In the genomic region with DNA sequence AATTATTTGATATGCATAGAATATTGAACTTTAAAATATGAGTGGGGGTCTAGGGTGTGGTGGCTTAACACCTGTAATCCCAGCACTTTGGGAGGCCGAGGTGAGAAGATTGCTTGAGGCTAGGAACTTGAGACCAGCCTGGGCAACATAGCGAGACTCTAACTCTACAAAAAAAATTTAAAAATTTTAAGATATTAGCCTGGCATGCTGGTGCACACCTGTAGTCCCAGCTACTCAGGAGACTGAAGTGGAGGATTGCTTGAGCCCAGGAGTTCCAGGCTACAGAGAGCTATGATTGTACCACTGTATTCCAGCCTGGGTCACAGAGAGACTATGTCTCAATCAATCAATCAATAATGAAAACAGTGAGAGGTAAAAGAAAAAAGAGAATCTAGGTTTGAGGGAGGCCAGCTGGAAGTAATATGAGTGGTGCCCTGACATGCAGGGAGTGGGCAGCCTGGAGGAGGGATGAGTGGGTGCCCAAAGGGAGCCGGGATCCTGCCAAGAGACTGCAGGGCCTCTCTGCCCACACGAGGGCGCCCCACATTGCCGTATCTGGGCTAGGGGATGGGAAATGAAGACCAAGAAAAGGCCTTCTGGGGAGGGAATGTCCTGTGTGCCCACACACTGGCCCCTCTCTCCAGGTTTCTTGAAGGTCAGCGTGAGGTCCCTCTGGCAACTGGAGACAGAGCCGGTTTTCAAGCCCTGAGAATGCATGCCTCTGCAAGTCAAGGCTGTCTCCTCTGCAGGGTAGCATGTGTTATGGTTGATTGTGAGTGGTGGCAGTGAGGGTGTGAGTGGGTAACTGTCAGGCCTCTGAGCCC, we compare ENCODE assay signal across 8 cellular contexts.
DNase-seq lines count a peak whose midpoint lies in the region; ATAC-seq, FAIRE-seq and TF ChIP-seq lines count a peak whose summit lies in the region.

No MANE protein-coding gene starts in this region.

- peaks cover 6% of the 10 kb centered on the region for H3K27me3 Mint-ChIP-seq in CD8-positive, alpha-beta T cell (ENCODE audit: low read depth)
- peaks cover 3% of the 10 kb centered on the region for H3K27me3 Mint-ChIP-seq in activated B cell treated with CpG ODN at 0.5 μM for 24 hours

- H3K27me3 ChIP-seq in CD8-positive, alpha-beta T cell (ENCODE audit: insufficient read depth, low read length), result no peaks in the 10 kb centered on the region

- no peak overlapping the region for H3K27ac Mint-ChIP-seq in CD8-positive, alpha-beta T cell
- H3K27ac Mint-ChIP-seq in activated B cell treated with CpG ODN at 0.5 μM for 24 hours, result no peak overlapping the region

- DNase-seq in CD8-positive, alpha-beta T cell, result peak; percentile 23 to 73 (median 43)
- DNase-seq in H4 (ENCODE audit: low spot score) (peak; percentile 37), NCI-H2107 (lab: John Stamatoyannopoulos, UW) (peak; percentile 15), activated B cell treated with CpG ODN at 0.5 μM for 24 hours (peak; percentile 53), cardiac fibroblast (ENCODE audit: low read depth in 2 of 2) (peak; percentile 76), kidney (peak; percentile 83)
- DNase-seq in stimulated activated CD4-positive, alpha-beta T cell treated with anti-CD3 and anti-CD28 coated beads, Interleukin-1b, Interleukin-23, amount 100 ng/mL, for 4 hours (ENCODE audit: low read depth in 2 of 2), result peak; percentile 41 to 56

- FAIRE-seq in kidney (lab: Jason Lieb, UNC), result no peak

- H3K36me3 Mint-ChIP-seq in CD8-positive, alpha-beta T cell, result no peaks in the 10 kb centered on the region
- no peaks in the 10 kb centered on the region for H3K36me3 Mint-ChIP-seq in activated B cell treated with CpG ODN at 0.5 μM for 24 hours (ENCODE audit: low read depth)

- CTCF ChIA-PET in CD8-positive, alpha-beta T cell (lab: Charles Lee), result interaction anchor here (1.0 to 1.8 kb wide), 5 partner anchors 9 to 420 kb away, joined by 3 to 11 read pairs (median 6); a partner anchor contains a TSS
- CTCF ChIA-PET in activated B cell treated with CpG ODN at 0.5 μM for 24 hours (lab: Charles Lee), result interaction anchor here (0.7 to 1.9 kb wide), 7 partner anchors 10 to 418 kb away, joined by 3 to 5 read pairs (median 4); a partner anchor contains a TSS

- H3K27ac ChIP-seq in CD8-positive, alpha-beta T cell (ENCODE audit: low read depth, low read length), result no peak overlapping the region
- H3K27ac ChIP-seq in kidney (ENCODE audit: low read depth in 2 of 2, low read length in 2 of 2), result no peak overlapping the region

- H3K9me3 ChIP-seq in CD8-positive, alpha-beta T cell (ENCODE audit: low read length), result no peaks in the 10 kb centered on the region
- no peaks in the 10 kb centered on the region for H3K9me3 ChIP-seq in kidney (ENCODE audit: control insufficient read depth in 1 of 2, low read length in 2 of 2)

- TF ChIP-seq CTCF in CD8-positive, alpha-beta T cell (IDR thresholded peaks at IDR 0.05), result peak; percentile 62
- peak; percentile 15 for TF ChIP-seq CTCF in activated B cell treated with CpG ODN at 0.5 μM for 24 hours (IDR thresholded peaks at IDR 0.05)
- TF ChIP-seq CTCF in cardiac fibroblast (IDR thresholded peaks at IDR 0.05; ENCODE audit: low read depth, low read length), result peak; percentile 96
- peak; percentile 69 for TF ChIP-seq CTCF in kidney (IDR thresholded peaks at IDR 0.05; ENCODE audit: borderline replicate concordance, extremely low read depth, insufficient read depth)

- intact Hi-C loops in CD8-positive, alpha-beta T cell (cut with DNase I, micrococcal nuclease), result loop anchor here (1.0 to 10.0 kb wide), 4 partner anchors 92 to 866 kb away; a partner anchor contains a TSS
- intact Hi-C loops in activated B cell treated with CpG ODN at 0.5 μM for 24 hours (cut with micrococcal nuclease) (loop anchor here (1.0 to 10.0 kb wide), 6 partner anchors 72 to 454 kb away; a partner anchor contains a TSS), kidney (cut with DNase I) (loop anchor here (5.0 kb wide), 1 partner anchor 92 kb away; a partner anchor contains a TSS)

- H3K9me3 Mint-ChIP-seq in CD8-positive, alpha-beta T cell, result no peaks in the 10 kb centered on the region
- H3K9me3 Mint-ChIP-seq in activated B cell treated with CpG ODN at 0.5 μM for 24 hours, result no peaks in the 10 kb centered on the region

- H3K4me1 ChIP-seq in CD8-positive, alpha-beta T cell (ENCODE audit: insufficient read depth, low read length), result no peaks in the 10 kb centered on the region
- H3K4me1 ChIP-seq in kidney (ENCODE audit: control insufficient read depth in 1 of 2, insufficient read depth in 1 of 2, low read depth in 1 of 2, low read length in 2 of 2), result peaks cover 3 to 7% of the 10 kb centered on the region in 2 donors

- H3K4me1 Mint-ChIP-seq in CD8-positive, alpha-beta T cell (ENCODE audit: low read depth), result no peaks in the 10 kb centered on the region
- H3K4me1 Mint-ChIP-seq in activated B cell treated with CpG ODN at 0.5 μM for 24 hours, result no peaks in the 10 kb centered on the region

- H3K9ac ChIP-seq in kidney (ENCODE audit: low read length in 2 of 2), result no peak overlapping the region

- POLR2A ChIA-PET in CD8-positive, alpha-beta T cell (lab: Charles Lee), result no interaction called here
- POLR2A ChIA-PET in activated B cell treated with CpG ODN at 0.5 μM for 24 hours (lab: Charles Lee), result no interaction called here

- ATAC-seq in CD8-positive, alpha-beta T cell, result peak; percentile 63
- ATAC-seq in activated B cell treated with CpG ODN at 0.5 μM for 24 hours (ENCODE audit: low read depth) (peak; percentile 75), GM21717 (IDR thresholded peaks at IDR 0.05; ENCODE audit: unreplicated experiment) (no peak)

- no peak overlapping the region for H3K4me3 ChIP-seq in CD8-positive, alpha-beta T cell (ENCODE audit: low read depth, low read length)
- H3K4me3 ChIP-seq in cardiac fibroblast (replicated peaks in 1 of 2; ENCODE audit: low read depth in 2 of 2, low read length in 2 of 2) (no peak overlapping the region), kidney (ENCODE audit: low read length in 2 of 2) (no peak overlapping the region)

- no peak overlapping the region for H3K4me3 Mint-ChIP-seq in CD8-positive, alpha-beta T cell
- no peak overlapping the region for H3K4me3 Mint-ChIP-seq in activated B cell treated with CpG ODN at 0.5 μM for 24 hours

- H3K36me3 ChIP-seq in CD8-positive, alpha-beta T cell (ENCODE audit: insufficient read depth, low read length), result no peaks in the 10 kb centered on the region
- H3K36me3 ChIP-seq in kidney (ENCODE audit: control insufficient read depth in 1 of 2, insufficient read depth in 2 of 2, low read length in 2 of 2), result no peaks in the 10 kb centered on the region

Comparison
In these comparisons a context has a peak if more than half of its experiments do, and no peak if none do; other contexts are left out.
1. DNase-seq: peak in every context shown above with its lines; median percentile 83 in kidney; 76 in cardiac fibroblast; 53 in activated B cell treated with CpG ODN at 0.5 μM for 24 hours; 48 in stimulated activated CD4-positive, alpha-beta T cell treated with anti-CD3 and anti-CD28 coated beads, Interleukin-1b, Interleukin-23, amount 100 ng/mL, for 4 hours; 43 in CD8-positive, alpha-beta T cell; 37 in H4; 15 in NCI-H2107.
2. CTCF ChIP-seq: peak in every context shown above with its lines; median percentile 96 in cardiac fibroblast; 69 in kidney; 62 in CD8-positive, alpha-beta T cell; 15 in activated B cell treated with CpG ODN at 0.5 μM for 24 hours.